35 cellular contexts compared by ENCODE assay signal in the genomic region with DNA sequence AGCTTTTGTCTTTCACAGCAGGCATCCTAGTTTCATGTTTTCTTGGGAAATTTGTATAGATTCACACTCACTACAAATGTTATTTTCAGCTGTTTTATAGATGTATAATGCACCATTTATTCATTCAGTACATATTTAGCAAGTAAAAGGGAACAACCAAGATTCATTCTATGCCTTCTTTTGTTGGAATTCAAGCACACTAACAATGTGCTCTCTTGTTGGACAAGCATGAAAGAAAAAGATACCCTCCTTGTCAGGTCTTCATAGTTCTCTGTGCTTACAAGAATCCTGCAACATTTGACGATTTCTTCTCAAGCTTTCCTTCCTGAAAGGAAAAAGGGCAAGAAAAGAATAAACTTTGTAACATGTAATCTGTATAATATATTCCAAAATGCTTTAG.
"Had no signal": no experiment of that assay in that cellular context is flagged by ENCODE, and none has a peak within 500 bp of the region (broad histone marks: within the 10 kb centered on the region; RNA-seq: fewer than 3 reads in every experiment).

No MANE protein-coding gene starts in this region.

- H3K27ac ChIP-seq: epithelial cell of prostate, esophagus squamous epithelium, gastrocnemius medialis, hepatocyte, neural progenitor cell, stomach, suprapubic skin, transverse colon had no signal

- H3K4me1 ChIP-seq: esophagus squamous epithelium, gastrocnemius medialis, suprapubic skin, transverse colon had no signal

- H3K4me3 Mint-ChIP-seq: activated CD4-positive, alpha-beta memory T cell treated with anti-CD3 and anti-CD28 coated beads, Interleukin-2, amount 10 ng/mL, durations not matched to agents 7 days and 5 days; activated CD4-positive, alpha-beta T cell treated with anti-CD3 and anti-CD28 coated beads, Interleukin-2, amount 10 ng/mL, durations not matched to agents 7 days and 5 days; activated naive CD4-positive, alpha-beta T cell treated with anti-CD3 and anti-CD28 coated beads, Interleukin-2, amount 50 U/mL, for 24 hours; activated naive CD8-positive, alpha-beta T cell treated with anti-CD3 and anti-CD28 coated beads, Interleukin-2, amount 50 U/mL, for 24 hours; activated T-cell treated with anti-CD3 and anti-CD28 coated beads, Interleukin-2, amount 50 U/mL, for 24 hours; activated T-helper 17 cell treated with anti-CD3 and anti-CD28 coated beads, Interleukin-2, amount 50 U/mL, for 72 hours; endodermal cell; neural progenitor cell; stimulated activated naive B cell treated with anti-CD40 and anti-IgM and Interleukin-4, amounts not matched to agents 10 μg/mL and 1 μg/mL and 100 μg/mL, for 72 hours; T-helper 17 cell; WTC11 had no signal

- H3K27ac Mint-ChIP-seq: activated CD4-positive, alpha-beta memory T cell treated with anti-CD3 and anti-CD28 coated beads, Interleukin-2, amount 10 ng/mL, durations not matched to agents 7 days and 5 days; activated CD4-positive, alpha-beta T cell treated with anti-CD3 and anti-CD28 coated beads, Interleukin-2, amount 10 ng/mL, durations not matched to agents 7 days and 5 days; activated naive CD4-positive, alpha-beta T cell treated with anti-CD3 and anti-CD28 coated beads, Interleukin-2, amount 50 U/mL, for 24 hours; activated naive CD8-positive, alpha-beta T cell treated with anti-CD3 and anti-CD28 coated beads, Interleukin-2, amount 50 U/mL, for 24 hours; activated T-cell treated with anti-CD3 and anti-CD28 coated beads, Interleukin-2, amount 50 U/mL, for 24 hours; activated T-helper 17 cell treated with anti-CD3 and anti-CD28 coated beads, Interleukin-2, amount 50 U/mL, for 72 hours; endodermal cell; naive B cell; neural progenitor cell; stimulated activated naive B cell treated with anti-CD40 and anti-IgM and Interleukin-4, amounts not matched to agents 10 μg/mL and 1 μg/mL and 100 μg/mL, for 72 hours; T-helper 17 cell; WTC11 had no signal

- H3K27me3 ChIP-seq: esophagus squamous epithelium, gastrocnemius medialis, hepatocyte, neural progenitor cell, stomach, suprapubic skin, transverse colon, vagina had no signal

- H3K4me1 Mint-ChIP-seq: activated CD4-positive, alpha-beta memory T cell treated with anti-CD3 and anti-CD28 coated beads, Interleukin-2, amount 10 ng/mL, durations not matched to agents 7 days and 5 days; activated CD4-positive, alpha-beta T cell treated with anti-CD3 and anti-CD28 coated beads, Interleukin-2, amount 10 ng/mL, durations not matched to agents 7 days and 5 days; activated naive CD4-positive, alpha-beta T cell treated with anti-CD3 and anti-CD28 coated beads, Interleukin-2, amount 50 U/mL, for 24 hours; activated naive CD8-positive, alpha-beta T cell treated with anti-CD3 and anti-CD28 coated beads, Interleukin-2, amount 50 U/mL, for 24 hours; activated T-helper 17 cell treated with anti-CD3 and anti-CD28 coated beads, Interleukin-2, amount 50 U/mL, for 72 hours; naive B cell; stimulated activated naive B cell treated with anti-CD40 and anti-IgM and Interleukin-4, amounts not matched to agents 10 μg/mL and 1 μg/mL and 100 μg/mL, for 72 hours; T-helper 17 cell had no signal

- ATAC-seq: activated naive CD8-positive, alpha-beta T cell treated with anti-CD3 and anti-CD28 coated beads, Interleukin-2, amount 50 U/mL, for 24 hours; activated T-helper 17 cell treated with anti-CD3 and anti-CD28 coated beads, Interleukin-2, amount 50 U/mL, for 72 hours; gastrocnemius medialis; left cardiac atrium; left ventricle myocardium superior; stimulated activated naive B cell treated with anti-CD40 and anti-IgM and Interleukin-4, amounts not matched to agents 10 μg/mL and 1 μg/mL and 100 μg/mL, for 72 hours; T-helper 17 cell; WTC11 had no signal

- H3K9me3 Mint-ChIP-seq: activated CD4-positive, alpha-beta T cell treated with anti-CD3 and anti-CD28 coated beads, Interleukin-2, amount 10 ng/mL, durations not matched to agents 7 days and 5 days; activated naive CD4-positive, alpha-beta T cell treated with anti-CD3 and anti-CD28 coated beads, Interleukin-2, amount 50 U/mL, for 24 hours; activated naive CD8-positive, alpha-beta T cell treated with anti-CD3 and anti-CD28 coated beads, Interleukin-2, amount 50 U/mL, for 24 hours; activated T-cell treated with anti-CD3 and anti-CD28 coated beads, Interleukin-2, amount 50 U/mL, for 24 hours; endodermal cell; stimulated activated naive B cell treated with anti-CD40 and anti-IgM and Interleukin-4, amounts not matched to agents 10 μg/mL and 1 μg/mL and 100 μg/mL, for 72 hours had no signal

- H3K9me3 ChIP-seq: esophagus squamous epithelium, suprapubic skin, transverse colon, vagina had no signal

- DNase-seq: activated CD4-positive, alpha-beta memory T cell treated with anti-CD3 and anti-CD28 coated beads, Interleukin-2, amount 10 ng/mL, durations not matched to agents 7 days and 5 days; activated CD4-positive, alpha-beta T cell treated with anti-CD3 and anti-CD28 coated beads for 1 hour; activated CD4-positive, alpha-beta T cell treated with anti-CD3 and anti-CD28 coated beads, Interleukin-2, amount 10 ng/mL, durations not matched to agents 7 days and 5 days; activated CD8-positive, alpha-beta memory T cell treated with anti-CD3 and anti-CD28 coated beads, Interleukin-2, amount 50 U/mL, for 48 hours; activated gamma-delta T cell treated with Interleukin-2 at 50 U/mL for 16 hours; activated naive CD8-positive, alpha-beta T cell treated with anti-CD3 and anti-CD28 coated beads, Interleukin-2, amount 50 U/mL, for 24 hours; activated T-cell treated with anti-CD3 and anti-CD28 coated beads, Interleukin-2, amount 50 U/mL, for 24 hours; amygdala; cerebellar nuclear complex; cortex of kidney; endodermal cell; esophagus squamous epithelium; gastrocnemius medialis; glutamatergic neuron; left cardiac atrium; left ventricle myocardium superior; mammary epithelial cell; naive B cell; occipital lobe; posterior cingulate gyrus; stimulated activated CD4-positive, alpha-beta T cell treated with anti-CD3 and anti-CD28 coated beads, Interleukin-15, amount 100 ng/mL, for 24 hours; stimulated activated CD4-positive, alpha-beta T cell treated with anti-CD3 and anti-CD28 coated beads, Interleukin-2, amount 100 ng/mL, for 24 hours; stimulated activated naive B cell treated with anti-CD40 and anti-IgM and Interleukin-4, amounts not matched to agents 10 μg/mL and 1 μg/mL and 100 μg/mL, for 72 hours; stomach; T-helper 17 cell; T1000; transverse colon had no signal

- H3K36me3 Mint-ChIP-seq: activated naive CD4-positive, alpha-beta T cell treated with anti-CD3 and anti-CD28 coated beads, Interleukin-2, amount 50 U/mL, for 24 hours; naive B cell; neural progenitor cell; stimulated activated naive B cell treated with anti-CD40 and anti-IgM and Interleukin-4, amounts not matched to agents 10 μg/mL and 1 μg/mL and 100 μg/mL, for 72 hours; WTC11 had no signal

- H3K27me3 Mint-ChIP-seq: activated CD4-positive, alpha-beta T cell treated with anti-CD3 and anti-CD28 coated beads, Interleukin-2, amount 10 ng/mL, durations not matched to agents 7 days and 5 days; activated naive CD4-positive, alpha-beta T cell treated with anti-CD3 and anti-CD28 coated beads, Interleukin-2, amount 50 U/mL, for 24 hours; activated naive CD8-positive, alpha-beta T cell treated with anti-CD3 and anti-CD28 coated beads, Interleukin-2, amount 50 U/mL, for 24 hours; activated T-cell treated with anti-CD3 and anti-CD28 coated beads, Interleukin-2, amount 50 U/mL, for 24 hours; activated T-helper 17 cell treated with anti-CD3 and anti-CD28 coated beads, Interleukin-2, amount 50 U/mL, for 72 hours; naive B cell; T-helper 17 cell had no signal

- H3K36me3 ChIP-seq: esophagus squamous epithelium, gastrocnemius medialis, neural progenitor cell, stomach, suprapubic skin, transverse colon, vagina had no signal

- H3K9ac ChIP-seq: neural progenitor cell had no signal

- H3K4me3 ChIP-seq: esophagus squamous epithelium, gastrocnemius medialis, hepatocyte, neural progenitor cell, stomach, suprapubic skin, transverse colon, vagina had no signal
